Comparison of ENCODE assay signal across 10 cellular contexts in genomic region chr22:36375071-36375980, GRCh38. TPM values are rescaled to one million over a fixed set of nuclear protein-coding genes. Genes with fewer than 3 reads are reported as not detected.
DNase-seq lines count a peak whose midpoint lies in the region; ATAC-seq and TF ChIP-seq lines count a peak whose summit lies in the region.
"Had no signal": no experiment of that assay in that cellular context is flagged by ENCODE, and none has a peak within 500 bp of the region (broad histone marks: within the 10 kb centered on the region; RNA-seq: fewer than 3 reads in every experiment).

No MANE protein-coding gene starts in this region.

- H3K4me1 Mint-ChIP-seq in activated naive CD4-positive, alpha-beta T cell treated with anti-CD3 and anti-CD28 coated beads, Interleukin-2, amount 10 ng/mL, durations not matched to agents 7 days and 5 days, result peaks cover 97% of the 10 kb centered on the region
- peaks cover 44% of the 10 kb centered on the region for H3K4me1 Mint-ChIP-seq in type B pancreatic cell (ENCODE audit: unreplicated experiment)

- H3K27me3 Mint-ChIP-seq in activated naive CD4-positive, alpha-beta T cell treated with anti-CD3 and anti-CD28 coated beads, Interleukin-2, amount 10 ng/mL, durations not matched to agents 7 days and 5 days, result no peaks in the 10 kb centered on the region
- no peaks in the 10 kb centered on the region for H3K27me3 Mint-ChIP-seq in type B pancreatic cell
- H3K27me3 Mint-ChIP-seq: brain had no signal

- H3K27ac Mint-ChIP-seq in activated naive CD4-positive, alpha-beta T cell treated with anti-CD3 and anti-CD28 coated beads, Interleukin-2, amount 10 ng/mL, durations not matched to agents 7 days and 5 days, result peak overlapping the region; percentile 99
- peak overlapping the region; percentile 39 for H3K27ac Mint-ChIP-seq in type B pancreatic cell
- H3K27ac Mint-ChIP-seq: brain had no signal

- H3K36me3 Mint-ChIP-seq in activated naive CD4-positive, alpha-beta T cell treated with anti-CD3 and anti-CD28 coated beads, Interleukin-2, amount 10 ng/mL, durations not matched to agents 7 days and 5 days, result peaks cover 77% of the 10 kb centered on the region
- H3K36me3 Mint-ChIP-seq in type B pancreatic cell, result peaks cover 11% of the 10 kb centered on the region

- H3K4me3 Mint-ChIP-seq in activated naive CD4-positive, alpha-beta T cell treated with anti-CD3 and anti-CD28 coated beads, Interleukin-2, amount 10 ng/mL, durations not matched to agents 7 days and 5 days, result peak overlapping the region; percentile 40
- peak overlapping the region; percentile 39 for H3K4me3 Mint-ChIP-seq in type B pancreatic cell
- H3K4me3 Mint-ChIP-seq: brain had no signal

- H3K27ac ChIP-seq in lung (ENCODE audit: low read depth in 1 of 2, low read length in 1 of 2), result peak overlapping the region in 1 of 2 donors; percentile 62
- H3K27ac ChIP-seq: SJSA1 had no signal

- ATAC-seq in lung (ENCODE audit: insufficient read depth, low FRiP score) (no peak), HG03025 (IDR thresholded peaks at IDR 0.05; ENCODE audit: low FRiP score, unreplicated experiment) (no peak)

- CTCF ChIA-PET in activated naive CD4-positive, alpha-beta T cell treated with anti-CD3 and anti-CD28 coated beads, Interleukin-2, amount 10 ng/mL, durations not matched to agents 7 days and 5 days (lab: Charles Lee), result interaction anchor here (0.9 to 1.2 kb wide), 2 partner anchors 10 to 95 kb away, joined by 3 read pairs; no protein-coding TSS in a partner anchor

- H3K36me3 ChIP-seq in lung (ENCODE audit: control insufficient read depth in 2 of 2, insufficient read depth in 2 of 2, low read length in 2 of 2), result peaks cover 0 to 10% of the 10 kb centered on the region in 2 donors

- H3K9me3 Mint-ChIP-seq in activated naive CD4-positive, alpha-beta T cell treated with anti-CD3 and anti-CD28 coated beads, Interleukin-2, amount 10 ng/mL, durations not matched to agents 7 days and 5 days, result no peaks in the 10 kb centered on the region
- H3K9me3 Mint-ChIP-seq in type B pancreatic cell, result no peaks in the 10 kb centered on the region
- H3K9me3 Mint-ChIP-seq: brain had no signal

- H3K27me3 ChIP-seq in lung (ENCODE audit: control insufficient read depth, insufficient read depth), result no peaks in the 10 kb centered on the region
- H3K27me3 ChIP-seq: SJSA1 had no signal

- TF ChIP-seq CTCF in lung (IDR thresholded peaks at IDR 0.05; ENCODE audit: control extremely low read depth, extremely low read depth) (no peak), type B pancreatic cell (conservative IDR thresholded peaks at IDR 0.05) (no peak)

- WGBS in lung, 2 donors, result 47 to 66% methylated on average over 9 of the region's 9 CpGs

- DNase-seq in activated naive CD4-positive, alpha-beta T cell treated with anti-CD3 and anti-CD28 coated beads, Interleukin-2, amount 10 ng/mL, durations not matched to agents 7 days and 5 days, result no peak
- DNase-seq in activated naive CD4-positive, alpha-beta T cell (lab: John Stamatoyannopoulos, UW), result no peak
- DNase-seq in astrocyte of the hippocampus (ENCODE audit: low read depth, low spot score), result peak; percentile 38
- peak; percentile 68 for DNase-seq in lung (ENCODE audit: low spot score)
- DNase-seq in type B pancreatic cell (ENCODE audit: extremely low spot score, unreplicated experiment), result no peak
- DNase-seq in NCI-H1930 (lab: John Stamatoyannopoulos, UW), result no peak
- DNase-seq in NCI-H748 treated with DMSO at 0.1 percent for 48 hours (lab: John Stamatoyannopoulos, UW), result no peak

- no peaks in the 10 kb centered on the region for H3K9me3 ChIP-seq in lung (ENCODE audit: control insufficient read depth in 2 of 2, insufficient read depth in 1 of 2, low read length in 1 of 2)
- H3K9me3 ChIP-seq: SJSA1 had no signal

- peaks cover 46 to 47% of the 10 kb centered on the region in 2 donors for H3K4me1 ChIP-seq in lung (ENCODE audit: control insufficient read depth in 2 of 2, insufficient read depth in 2 of 2, low read length in 2 of 2)

- no peak overlapping the region for H3K4me3 ChIP-seq in lung
- H3K4me3 ChIP-seq: SJSA1 had no signal

RNA-seq across cellular contexts. Expression of gene MYH9, which starts 12.4 kb away (rescaled TPM):
- total RNA-seq in lung (100 to 1,000 TPM; 398 to 667 TPM), type B pancreatic cell (ENCODE audit: low replicate concordance) (277 and 364 TPM in 2 replicates)
- 100 to 1,000 TPM; 184 to 266 TPM for polyA plus RNA-seq in lung

Comparison
In these comparisons a context has a peak if more than half of its experiments do, and no peak if none do; other contexts are left out.
1. DNase-seq: peak in astrocyte of the hippocampus (single experiment) and lung (single experiment); none in activated naive CD4-positive, alpha-beta T cell treated with anti-CD3 and anti-CD28 coated beads, Interleukin-2, amount 10 ng/mL, durations not matched to agents 7 days and 5 days (single experiment), activated naive CD4-positive, alpha-beta T cell (0 of 4), type B pancreatic cell (single experiment), NCI-H1930 (0 of 2) and NCI-H748 treated with DMSO at 0.1 percent for 48 hours (single experiment).